Comparison of ENCODE assay signal across 14 cellular contexts in genomic region chr10:97922378-97922758, GRCh38.
DNase-seq lines count a peak whose midpoint lies in the region; ATAC-seq and TF ChIP-seq lines count a peak whose summit lies in the region.
"Had no signal": no experiment of that assay in that cellular context is flagged by ENCODE, and none has a peak within 500 bp of the region (broad histone marks: within the 10 kb centered on the region; RNA-seq: fewer than 3 reads in every experiment).

No MANE protein-coding gene starts in this region.

- intact Hi-C loops in heart right ventricle (cut with DNase I): loop anchor here in 2 of 10 donors (5.0 to 10.0 kb wide), 2 partner anchors 105 to 392 kb away; no protein-coding TSS in a partner anchor
- intact Hi-C loops in right cardiac atrium (cut with DNase I): loop anchor here in 2 of 4 donors (5.0 to 10.0 kb wide), 2 partner anchors 102 to 120 kb away; no protein-coding TSS in a partner anchor
- intact Hi-C loops in CD8-positive, alpha-beta T cell (cut with DNase I, micrococcal nuclease): no loop called here

- WGBS in heart right ventricle, 2 donors: 53 to 61% methylated on average over 7 of the region's 7 CpGs
- WGBS in right cardiac atrium: 68% methylated on average over 7 of the region's 7 CpGs

- no peak for TF ChIP-seq CTCF in heart right ventricle (IDR thresholded peaks at IDR 0.05)
- TF ChIP-seq CTCF in WERI-Rb-1 (IDR thresholded peaks at IDR 0.05; ENCODE audit: low read depth, low read length): no peak
- TF ChIP-seq CTCF in CD8-positive, alpha-beta T cell (IDR thresholded peaks at IDR 0.05): no peak

- H3K27ac Mint-ChIP-seq in CD8-positive, alpha-beta T cell: no peak overlapping the region
- H3K27ac Mint-ChIP-seq: CD4-positive, alpha-beta T cell; HFFc6; IgD-negative memory B cell had no signal

- no peak overlapping the region for H3K4me3 ChIP-seq in heart right ventricle
- no peak overlapping the region for H3K4me3 ChIP-seq in right cardiac atrium (ENCODE audit: low read length)
- H3K4me3 ChIP-seq in WERI-Rb-1 (ENCODE audit: low read depth, low read length): no peak overlapping the region
- H3K4me3 ChIP-seq in CD8-positive, alpha-beta T cell (ENCODE audit: low read depth, low read length): no peak overlapping the region

- POLR2A ChIA-PET in CD8-positive, alpha-beta T cell (lab: Charles Lee): no interaction called here

- H3K27me3 Mint-ChIP-seq in CD8-positive, alpha-beta T cell (ENCODE audit: low read depth): peaks cover 34% of the 10 kb centered on the region

- no peaks in the 10 kb centered on the region for H3K9me3 Mint-ChIP-seq in CD8-positive, alpha-beta T cell
- H3K9me3 Mint-ChIP-seq: CD4-positive, alpha-beta T cell; HFFc6; IgD-negative memory B cell had no signal

- H3K36me3 ChIP-seq in heart right ventricle (no peaks in the 10 kb centered on the region), WERI-Rb-1 (no peaks in the 10 kb centered on the region)
- no peaks in the 10 kb centered on the region for H3K36me3 ChIP-seq in CD8-positive, alpha-beta T cell (ENCODE audit: insufficient read depth, low read length)

- CTCF ChIA-PET in CD8-positive, alpha-beta T cell (lab: Charles Lee): no interaction called here

- H3K4me1 Mint-ChIP-seq in CD8-positive, alpha-beta T cell (ENCODE audit: low read depth): peaks cover 3% of the 10 kb centered on the region

- no peaks in the 10 kb centered on the region for H3K36me3 Mint-ChIP-seq in CD8-positive, alpha-beta T cell
- H3K36me3 Mint-ChIP-seq: IgD-negative memory B cell had no signal

- H3K4me1 ChIP-seq in heart right ventricle (peaks cover 0 to 19% (median 6%) of the 10 kb centered on the region in 9 donors), right cardiac atrium (ENCODE audit: control insufficient read depth, insufficient read depth, low read length) (peaks cover 2% of the 10 kb centered on the region)
- no peaks in the 10 kb centered on the region for H3K4me1 ChIP-seq in CD8-positive, alpha-beta T cell (ENCODE audit: insufficient read depth, low read length)

- H3K27me3 ChIP-seq in heart right ventricle (peaks cover 0 to 32% (median 4%) of the 10 kb centered on the region in 7 donors), right cardiac atrium (ENCODE audit: control insufficient read depth, insufficient read depth) (no peaks in the 10 kb centered on the region), WERI-Rb-1 (ENCODE audit: insufficient read depth, low read depth, severe bottlenecking) (no peaks in the 10 kb centered on the region)
- no peaks in the 10 kb centered on the region for H3K27me3 ChIP-seq in CD8-positive, alpha-beta T cell (ENCODE audit: insufficient read depth, low read length)

- DNase-seq in heart right ventricle (no peak), right cardiac atrium (no peak), NCI-H1694 treated with DMSO at 0.1 percent for 48 hours (lab: John Stamatoyannopoulos, UW) (peak; percentile 48), WERI-Rb-1 (peak; percentile 48), nucleus accumbens (lab: John Stamatoyannopoulos, UW) (no peak)
- DNase-seq in CD8-positive, alpha-beta T cell: no peak
- DNase-seq: CD4-positive, alpha-beta T cell; GF-D8; HFFc6; NCI-H2029 treated with DMSO at 0.1 percent for 48 hours; NCI-H226; NCI-H526 had no signal

- ATAC-seq in heart right ventricle (no peak), right cardiac atrium (no peak), GM21576 (IDR thresholded peaks at IDR 0.05; ENCODE audit: unreplicated experiment) (no peak)
- ATAC-seq in CD8-positive, alpha-beta T cell: no peak

- no peak overlapping the region for H3K4me3 Mint-ChIP-seq in CD8-positive, alpha-beta T cell
- H3K4me3 Mint-ChIP-seq: CD4-positive, alpha-beta T cell; HFFc6; IgD-negative memory B cell had no signal

- H3K9me3 ChIP-seq in heart right ventricle (no peaks in the 10 kb centered on the region), right cardiac atrium (ENCODE audit: control insufficient read depth, low read length) (no peaks in the 10 kb centered on the region), WERI-Rb-1 (ENCODE audit: severe bottlenecking) (peaks cover 2% of the 10 kb centered on the region)
- no peaks in the 10 kb centered on the region for H3K9me3 ChIP-seq in CD8-positive, alpha-beta T cell (ENCODE audit: low read length)

- peak overlapping the region in 7 of 10 donors; percentile 25 to 74 (median 55) for H3K27ac ChIP-seq in heart right ventricle
- H3K27ac ChIP-seq in right cardiac atrium (ENCODE audit: low read length): no peak overlapping the region
- H3K27ac ChIP-seq in WERI-Rb-1: 0 out of 2 replicates have a peak overlapping the region, but pooled peaks have one; percentile 7
- H3K27ac ChIP-seq in CD8-positive, alpha-beta T cell (ENCODE audit: low read depth, low read length): no peak overlapping the region

Comparison
In these comparisons a context has a peak if more than half of its experiments do, and no peak if none do; other contexts are left out.
1. H3K27ac ChIP-seq: peak in heart right ventricle (7 of 10) and WERI-Rb-1 (single experiment); none in right cardiac atrium (single experiment) and CD8-positive, alpha-beta T cell (single experiment).
2. DNase-seq: peak in NCI-H1694 treated with DMSO at 0.1 percent for 48 hours (single experiment) and WERI-Rb-1 (single experiment); none in heart right ventricle (0 of 2), right cardiac atrium (0 of 3), CD8-positive, alpha-beta T cell (0 of 7) and nucleus accumbens (0 of 56).